Comparison of ENCODE assay signal across 15 cellular contexts in genomic region chr10:12201543-12201942, GRCh38. TPM values are rescaled to one million over a fixed set of nuclear protein-coding genes. Genes with fewer than 3 reads are reported as not detected.
A peak's percentile ranks its signal among the peaks of the same experiment; 100 is the strongest.
DNase-seq lines count a peak whose midpoint lies in the region; ATAC-seq and TF ChIP-seq lines count a peak whose summit lies in the region.
"Had no signal": no experiment of that assay in that cellular context is flagged by ENCODE, and none has a peak within 500 bp of the region (broad histone marks: within the 10 kb centered on the region; RNA-seq: fewer than 3 reads in every experiment).

No MANE protein-coding gene starts in this region.

- no peaks in the 10 kb centered on the region for H3K27me3 Mint-ChIP-seq in CD8-positive, alpha-beta T cell (ENCODE audit: low read depth)
- H3K27me3 Mint-ChIP-seq in HFFc6 (ENCODE audit: insufficient read depth), result no peaks in the 10 kb centered on the region
- no peaks in the 10 kb centered on the region for H3K27me3 Mint-ChIP-seq in activated T-helper 2 cell treated with anti-CD3 and anti-CD28 coated beads, Interferon-gamma antibody, Interleukin-2, Interleukin-4, amounts not matched to agents 10 μg/mL and 5 μg/mL and 100 μg/mL, durations not matched to agents 14 hours and 24 hours and 36 hours (ENCODE audit: low read depth)

- no peak overlapping the region for H2BK120ac ChIP-seq in mesendoderm (ENCODE audit: low read depth, low read length)

- H3K4me1 Mint-ChIP-seq in CD8-positive, alpha-beta T cell (ENCODE audit: low read depth), result peaks cover 58% of the 10 kb centered on the region
- peaks cover 28% of the 10 kb centered on the region for H3K4me1 Mint-ChIP-seq in HFFc6 (ENCODE audit: low read depth)
- peaks cover 31% of the 10 kb centered on the region for H3K4me1 Mint-ChIP-seq in activated T-helper 2 cell treated with anti-CD3 and anti-CD28 coated beads, Interferon-gamma antibody, Interleukin-2, Interleukin-4, amounts not matched to agents 10 μg/mL and 5 μg/mL and 100 μg/mL, durations not matched to agents 14 hours and 24 hours and 36 hours (ENCODE audit: low read depth)

- H3K27ac Mint-ChIP-seq in CD8-positive, alpha-beta T cell, result peak overlapping the region; percentile 60
- peak overlapping the region; percentile 27; the same call in 1 of the 2 replicates for H3K27ac Mint-ChIP-seq in HFFc6
- H3K27ac Mint-ChIP-seq in activated T-helper 2 cell treated with anti-CD3 and anti-CD28 coated beads, Interferon-gamma antibody, Interleukin-2, Interleukin-4, amounts not matched to agents 10 μg/mL and 5 μg/mL and 100 μg/mL, durations not matched to agents 14 hours and 24 hours and 36 hours, result peak overlapping the region; percentile 65

- H3K9me3 ChIP-seq in CD8-positive, alpha-beta T cell (ENCODE audit: low read length), result no peaks in the 10 kb centered on the region
- no peaks in the 10 kb centered on the region for H3K9me3 ChIP-seq in right atrium auricular region
- H3K9me3 ChIP-seq: adrenal gland had no signal

- peaks cover 29% of the 10 kb centered on the region for H3K4me1 ChIP-seq in CD8-positive, alpha-beta T cell (ENCODE audit: insufficient read depth, low read length)
- H3K4me1 ChIP-seq in mesendoderm (ENCODE audit: control insufficient read depth, low read depth, low read length) (no peaks in the 10 kb centered on the region), right atrium auricular region (peaks cover 0 to 17% of the 10 kb centered on the region in 2 donors)

- no peak overlapping the region for H2AK5ac ChIP-seq in mesendoderm (ENCODE audit: low read length)

- H3K9me3 Mint-ChIP-seq in CD8-positive, alpha-beta T cell, result no peaks in the 10 kb centered on the region
- H3K9me3 Mint-ChIP-seq in HFFc6, result no peaks in the 10 kb centered on the region
- H3K9me3 Mint-ChIP-seq in activated T-helper 2 cell treated with anti-CD3 and anti-CD28 coated beads, Interferon-gamma antibody, Interleukin-2, Interleukin-4, amounts not matched to agents 10 μg/mL and 5 μg/mL and 100 μg/mL, durations not matched to agents 14 hours and 24 hours and 36 hours, result no peaks in the 10 kb centered on the region

- no peak overlapping the region for H2BK5ac ChIP-seq in mesendoderm (ENCODE audit: low read length)

- intact Hi-C loops in CD8-positive, alpha-beta T cell (cut with DNase I, micrococcal nuclease), result no loop called here
- intact Hi-C loops in activated T-helper 2 cell treated with anti-CD3 and anti-CD28 coated beads, Interferon-gamma antibody, Interleukin-2, Interleukin-4, amounts not matched to agents 10 μg/mL and 5 μg/mL and 100 μg/mL, durations not matched to agents 14 hours and 24 hours and 36 hours (cut with micrococcal nuclease), result no loop called here
- intact Hi-C loops in sciatic nerve (cut with DNase I), result no loop called here

- CTCF ChIA-PET in CD8-positive, alpha-beta T cell (lab: Charles Lee), result interaction anchor here (4.5 kb wide), 1 partner anchor 14 kb away, joined by 24 read pairs; no protein-coding TSS in a partner anchor

- no peak overlapping the region for H3K4me3 ChIP-seq in CD8-positive, alpha-beta T cell (ENCODE audit: low read depth, low read length)
- H3K4me3 ChIP-seq in mesendoderm (ENCODE audit: low read length) (no peak overlapping the region), right atrium auricular region (no peak overlapping the region)
- H3K4me3 ChIP-seq: adrenal gland, skin epidermis had no signal

- H4K8ac ChIP-seq in mesendoderm (ENCODE audit: low read depth, low read length), result no peak overlapping the region

- peaks cover 57% of the 10 kb centered on the region for H3K36me3 Mint-ChIP-seq in CD8-positive, alpha-beta T cell
- peaks cover 36% of the 10 kb centered on the region for H3K36me3 Mint-ChIP-seq in HFFc6 (ENCODE audit: low read depth)
- H3K36me3 Mint-ChIP-seq in activated T-helper 2 cell treated with anti-CD3 and anti-CD28 coated beads, Interferon-gamma antibody, Interleukin-2, Interleukin-4, amounts not matched to agents 10 μg/mL and 5 μg/mL and 100 μg/mL, durations not matched to agents 14 hours and 24 hours and 36 hours (ENCODE audit: low read depth), result peaks cover 60% of the 10 kb centered on the region

- H3K23ac ChIP-seq in mesendoderm (ENCODE audit: low read length), result no peak overlapping the region

- no peak overlapping the region for H3K4me2 ChIP-seq in mesendoderm (ENCODE audit: low read length)

- POLR2A ChIA-PET in CD8-positive, alpha-beta T cell (lab: Charles Lee), result no interaction called here

- TF ChIP-seq CTCF in CD8-positive, alpha-beta T cell (IDR thresholded peaks at IDR 0.05), result no peak
- TF ChIP-seq CTCF in HFFc6 (IDR thresholded peaks at IDR 0.05) (no peak), right atrium auricular region (IDR thresholded peaks at IDR 0.05) (no peak)

- no peak overlapping the region for H3K9ac ChIP-seq in mesendoderm (ENCODE audit: low read length)

- DNase-seq in CD8-positive, alpha-beta T cell, result no peak
- no peak for DNase-seq in HFFc6
- DNase-seq in activated T-helper 2 cell treated with anti-CD3 and anti-CD28 coated beads, Interferon-gamma antibody, Interleukin-2, Interleukin-4, amounts not matched to agents 10 μg/mL and 5 μg/mL and 100 μg/mL, durations not matched to agents 14 hours and 24 hours and 36 hours (ENCODE audit: low spot score), result no peak
- DNase-seq in mesendoderm, result peak; percentile 43
- DNase-seq in right atrium auricular region (ENCODE audit: low spot score), result no peak
- no peak for DNase-seq in NCI-H446 (lab: John Stamatoyannopoulos, UW)
- DNase-seq in RPMI8226, result no peak
- no peak for DNase-seq in sciatic nerve (ENCODE audit: low spot score)
- DNase-seq: adrenal gland; mesenchymal stem cell; NCI-H2171; NK-92 treated with Interleukin-12 subunit alpha and Interleukin-12 subunit beta, amount 100 ng/mL, for 24 hours; SHP77 treated with DMSO at 0.1 percent for 48 hours; T-helper 9 cell had no signal

- peaks cover 15% of the 10 kb centered on the region for H3K36me3 ChIP-seq in CD8-positive, alpha-beta T cell (ENCODE audit: insufficient read depth, low read length)
- peaks cover 2% of the 10 kb centered on the region for H3K36me3 ChIP-seq in mesendoderm (ENCODE audit: control insufficient read depth, insufficient read depth, low read length)
- peaks cover 25% of the 10 kb centered on the region for H3K36me3 ChIP-seq in right atrium auricular region

- no peak overlapping the region for H3K56ac ChIP-seq in mesendoderm (ENCODE audit: low read length)

- no peak overlapping the region for H4K5ac ChIP-seq in mesendoderm (ENCODE audit: low read length)

- no peak overlapping the region for H3K27ac ChIP-seq in CD8-positive, alpha-beta T cell (ENCODE audit: low read depth, low read length)
- H3K27ac ChIP-seq in mesendoderm (ENCODE audit: low read depth, low read length) (no peak overlapping the region), right atrium auricular region (no peak overlapping the region)
- H3K27ac ChIP-seq: adrenal gland, skin epidermis had no signal

- WGBS in mesendoderm (ENCODE audit: extremely low coverage, insufficient coverage, low lambda C conversion rate), result no CpG with 5 or more reads among the region's 3 CpGs

- H3K79me1 ChIP-seq in mesendoderm (ENCODE audit: low read length), result peaks cover 15% of the 10 kb centered on the region

- H3K4ac ChIP-seq in mesendoderm (ENCODE audit: low read depth, low read length), result no peak overlapping the region

- no peak for ATAC-seq in CD8-positive, alpha-beta T cell
- ATAC-seq in sciatic nerve, result no peak

- H2BK15ac ChIP-seq in mesendoderm (replicated peaks; ENCODE audit: low read depth), result no peak overlapping the region

- H3K18ac ChIP-seq in mesendoderm (ENCODE audit: low read length), result no peak overlapping the region

- H3K4me3 Mint-ChIP-seq in CD8-positive, alpha-beta T cell, result peak overlapping the region; percentile 23
- H3K4me3 Mint-ChIP-seq in HFFc6, result no peak overlapping the region
- no peak overlapping the region for H3K4me3 Mint-ChIP-seq in activated T-helper 2 cell treated with anti-CD3 and anti-CD28 coated beads, Interferon-gamma antibody, Interleukin-2, Interleukin-4, amounts not matched to agents 10 μg/mL and 5 μg/mL and 100 μg/mL, durations not matched to agents 14 hours and 24 hours and 36 hours (ENCODE audit: low read depth)

- H3K27me3 ChIP-seq in CD8-positive, alpha-beta T cell (ENCODE audit: insufficient read depth, low read length), result no peaks in the 10 kb centered on the region
- H3K27me3 ChIP-seq in mesendoderm (ENCODE audit: insufficient read depth, low read length, poor library complexity), result no peaks in the 10 kb centered on the region
- H3K27me3 ChIP-seq in right atrium auricular region, result no peaks in the 10 kb centered on the region
- H3K27me3 ChIP-seq: adrenal gland had no signal

- H3K79me2 ChIP-seq in mesendoderm (ENCODE audit: control insufficient read depth, insufficient read depth, low read length), result peaks cover 39% of the 10 kb centered on the region

RNA-seq across cellular contexts. Expression of gene CDC123, which starts 5.6 kb away (rescaled TPM):
- 10 to 100 TPM; 45.3 to 55.0 TPM for total RNA-seq in CD8-positive, alpha-beta T cell
- total RNA-seq in HFFc6 (2021; fragmentation: NEBNext Ultra II Directional; extraction: Animal tissue kit (Norgen Biotek cat#: 25700)), result 100 to 1,000 TPM in 3 of 6 experiments, 10 to 100 TPM in 3; 90.9 to 116 (median 99.5) TPM
- total RNA-seq in activated T-helper 2 cell treated with anti-CD3 and anti-CD28 coated beads, Interferon-gamma antibody, Interleukin-2, Interleukin-4, amounts not matched to agents 10 μg/mL and 5 μg/mL and 100 μg/mL, durations not matched to agents 14 hours and 24 hours and 36 hours, result 153 and 156 TPM in 2 replicates
- polyA plus RNA-seq in mesendoderm (2013, experiment 1 of 2), result 256 TPM
- 264 TPM for polyA plus RNA-seq in mesendoderm (2013, experiment 2 of 2)
- total RNA-seq in right atrium auricular region (10 to 100 TPM; 49.2 to 57.0 TPM), sciatic nerve (42.2 TPM)

RNA-seq across cellular contexts. Expression of gene NUDT5, which starts 5.9 kb away (rescaled TPM):
- 10 to 100 TPM; 12.1 to 13.6 TPM for total RNA-seq in CD8-positive, alpha-beta T cell
- 10 to 100 TPM; 49.4 to 59.7 (median 51.1) TPM for total RNA-seq in HFFc6 (2021; fragmentation: NEBNext Ultra II Directional; extraction: Animal tissue kit (Norgen Biotek cat#: 25700))
- 109 and 112 TPM in 2 replicates for total RNA-seq in activated T-helper 2 cell treated with anti-CD3 and anti-CD28 coated beads, Interferon-gamma antibody, Interleukin-2, Interleukin-4, amounts not matched to agents 10 μg/mL and 5 μg/mL and 100 μg/mL, durations not matched to agents 14 hours and 24 hours and 36 hours
- 96.2 TPM for polyA plus RNA-seq in mesendoderm (2013, experiment 1 of 2)
- 102 TPM for polyA plus RNA-seq in mesendoderm (2013, experiment 2 of 2)
- total RNA-seq in right atrium auricular region (10 to 100 TPM; 10.8 to 12.8 TPM), sciatic nerve (36.2 TPM)
